9 cellular contexts compared by ENCODE assay signal in the genomic region with DNA sequence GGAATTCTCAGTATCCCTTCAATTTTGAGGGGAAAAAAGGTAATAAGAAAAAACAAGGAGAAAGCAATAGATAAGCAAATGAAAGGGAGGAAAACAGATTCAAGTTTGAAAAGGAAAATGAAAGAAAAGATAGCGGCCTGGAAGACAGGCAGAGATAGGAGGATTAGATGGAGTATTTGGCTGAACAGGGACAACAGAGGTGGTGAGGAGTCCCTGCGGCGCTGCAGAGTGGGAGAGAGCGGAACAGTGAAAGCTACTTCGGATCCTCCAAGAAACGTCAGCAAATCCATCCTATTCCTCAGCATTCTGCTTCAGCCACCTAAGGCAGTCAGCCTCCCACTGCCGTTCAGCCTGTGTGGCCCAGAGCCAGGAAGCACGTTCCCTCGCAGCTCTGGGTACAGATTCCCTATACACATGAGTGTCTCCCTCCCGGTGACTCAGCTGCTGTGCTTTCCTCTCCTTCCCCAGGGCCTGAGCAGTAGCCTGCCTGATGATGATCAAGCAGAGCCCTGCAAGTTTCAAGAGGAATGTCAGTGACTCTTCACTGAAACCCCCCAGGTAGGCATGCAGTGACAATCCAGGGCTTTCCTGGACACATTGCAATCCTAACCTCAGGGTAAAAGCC. TPM values are rescaled to one million over a fixed set of nuclear protein-coding genes. Genes with fewer than 3 reads are reported as not detected.
DNase-seq lines count a peak whose midpoint lies in the region.
"Had no signal": no experiment of that assay in that cellular context is flagged by ENCODE, and none has a peak within 500 bp of the region (broad histone marks: within the 10 kb centered on the region; RNA-seq: fewer than 3 reads in every experiment).

No MANE protein-coding gene starts in this region.

- CTCF ChIA-PET in activated CD4-positive, alpha-beta T cell treated with anti-CD3 and anti-CD28 coated beads, Interleukin-2, amount 10 ng/mL, durations not matched to agents 7 days and 5 days (lab: Charles Lee), result no interaction called here

- peaks cover 2% of the 10 kb centered on the region for H3K27me3 Mint-ChIP-seq in activated CD4-positive, alpha-beta T cell treated with anti-CD3 and anti-CD28 coated beads, Interleukin-2, amount 10 ng/mL, durations not matched to agents 7 days and 5 days

- no peaks in the 10 kb centered on the region for H3K9me3 Mint-ChIP-seq in activated CD4-positive, alpha-beta T cell treated with anti-CD3 and anti-CD28 coated beads, Interleukin-2, amount 10 ng/mL, durations not matched to agents 7 days and 5 days
- H3K9me3 Mint-ChIP-seq: T-helper 1 cell treated with Interleukin-12 subunit alpha and Interleukin-12 subunit beta and Interleukin-4 antibody, amounts not matched to agents 30 μg/mL and 1 μg/mL, for 36 hours had no signal

- POLR2A ChIA-PET in activated CD4-positive, alpha-beta T cell treated with anti-CD3 and anti-CD28 coated beads, Interleukin-2, amount 10 ng/mL, durations not matched to agents 7 days and 5 days (lab: Charles Lee), result no interaction called here

- H3K36me3 Mint-ChIP-seq in activated CD4-positive, alpha-beta T cell treated with anti-CD3 and anti-CD28 coated beads, Interleukin-2, amount 10 ng/mL, durations not matched to agents 7 days and 5 days (ENCODE audit: low read depth), result no peaks in the 10 kb centered on the region

- H3K4me3 Mint-ChIP-seq in activated CD4-positive, alpha-beta T cell treated with anti-CD3 and anti-CD28 coated beads, Interleukin-2, amount 10 ng/mL, durations not matched to agents 7 days and 5 days, result no peak overlapping the region
- H3K4me3 Mint-ChIP-seq: T-helper 1 cell treated with Interleukin-12 subunit alpha and Interleukin-12 subunit beta and Interleukin-4 antibody, amounts not matched to agents 30 μg/mL and 1 μg/mL, for 36 hours had no signal

- no peak overlapping the region for H3K27ac Mint-ChIP-seq in activated CD4-positive, alpha-beta T cell treated with anti-CD3 and anti-CD28 coated beads, Interleukin-2, amount 10 ng/mL, durations not matched to agents 7 days and 5 days
- H3K27ac Mint-ChIP-seq: T-helper 1 cell treated with Interleukin-12 subunit alpha and Interleukin-12 subunit beta and Interleukin-4 antibody, amounts not matched to agents 30 μg/mL and 1 μg/mL, for 36 hours had no signal

- no peaks in the 10 kb centered on the region for H3K4me1 Mint-ChIP-seq in activated CD4-positive, alpha-beta T cell treated with anti-CD3 and anti-CD28 coated beads, Interleukin-2, amount 10 ng/mL, durations not matched to agents 7 days and 5 days

- DNase-seq in NCI-H1092 treated with DMSO at 0.1 percent for 48 hours (lab: John Stamatoyannopoulos, UW) (peak; percentile 2), NCI-H1092 (lab: John Stamatoyannopoulos, UW) (no peak), amniotic stem cell (lab: John Stamatoyannopoulos, UW) (peak; percentile 84), hippocampal formation (lab: John Stamatoyannopoulos, UW) (peak; percentile 3 to 4), stromal cell of bone marrow (ENCODE audit: low read depth) (peak; percentile 72), COR-L47 (lab: John Stamatoyannopoulos, UW) (no peak), DMS153 (lab: John Stamatoyannopoulos, UW) (no peak)
- DNase-seq in activated CD4-positive, alpha-beta T cell treated with anti-CD3 and anti-CD28 coated beads, Interleukin-2, amount 10 ng/mL, durations not matched to agents 7 days and 5 days, result no peak

RNA-seq across cellular contexts. Expression of a gene that starts 43.4 kb away (rescaled TPM):
- total RNA-seq in activated CD4-positive, alpha-beta T cell treated with anti-CD3 and anti-CD28 coated beads, Interleukin-2, amount 10 ng/mL, durations not matched to agents 7 days and 5 days, result 10 to 100 TPM; 25.0 to 33.6 TPM

Comparison
In these comparisons a context has a peak if more than half of its experiments do, and no peak if none do; other contexts are left out.
1. DNase-seq: peak in NCI-H1092 treated with DMSO at 0.1 percent for 48 hours (single experiment), amniotic stem cell (single experiment), hippocampal formation (2 of 2) and stromal cell of bone marrow (single experiment); none in NCI-H1092 (single experiment), COR-L47 (single experiment), activated CD4-positive, alpha-beta T cell treated with anti-CD3 and anti-CD28 coated beads, Interleukin-2, amount 10 ng/mL, durations not matched to agents 7 days and 5 days (single experiment) and DMS153 (single experiment).